22 cellular contexts compared by ENCODE assay signal in the genomic region with DNA sequence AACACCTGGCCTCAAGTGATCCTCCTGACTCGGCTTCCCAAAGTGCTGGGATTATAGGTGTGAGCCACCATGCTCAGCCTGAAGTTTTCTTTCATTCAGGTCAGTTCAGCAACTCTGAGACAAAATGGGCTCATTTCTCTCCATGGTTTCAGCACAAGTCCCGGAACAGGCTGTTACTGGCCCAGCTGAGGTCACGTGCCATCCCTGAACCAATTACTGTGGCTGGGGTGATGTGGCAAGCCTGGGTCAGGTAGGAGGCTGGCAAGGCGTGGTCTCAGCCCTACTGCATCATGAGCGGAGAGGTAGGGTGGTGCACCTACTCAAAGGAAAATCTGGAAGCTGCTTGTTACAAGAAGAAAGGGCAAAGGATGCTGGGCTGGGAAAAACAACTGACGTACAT.
DNase-seq lines count a peak whose midpoint lies in the region; ATAC-seq, FAIRE-seq and TF ChIP-seq lines count a peak whose summit lies in the region.
"Had no signal": no experiment of that assay in that cellular context is flagged by ENCODE, and none has a peak within 500 bp of the region (broad histone marks: within the 10 kb centered on the region; RNA-seq: fewer than 3 reads in every experiment).

No MANE protein-coding gene starts in this region.

- H3K4me1 ChIP-seq in A549 (no peaks in the 10 kb centered on the region), Karpas-422 (ENCODE audit: low read length) (peaks cover 4% of the 10 kb centered on the region), K562 (replicated peaks in 1 of 2; ENCODE audit: control insufficient read depth in 2 of 2, insufficient read depth in 2 of 2, low read length in 2 of 2) (no peaks in the 10 kb centered on the region; a peak in 1 of 5 replicates)

- ATAC-seq in A549 = peak in 1 of 2 experiments; percentile 58; a peak in 2 of 6 replicates
- ATAC-seq in K562 = peak; percentile 77
- no peak for ATAC-seq in GM21367 (IDR thresholded peaks at IDR 0.05; ENCODE audit: unreplicated experiment)
- no peak for ATAC-seq in GM18511 (IDR thresholded peaks at IDR 0.05; ENCODE audit: unreplicated experiment)
- ATAC-seq: CD8-positive, alpha-beta T cell; GM12878; HCT116 had no signal

- H3K27me3 ChIP-seq in Karpas-422 (ENCODE audit: low read length) (no peaks in the 10 kb centered on the region), K562 (ENCODE audit: control insufficient read depth in 2 of 2, insufficient read depth in 2 of 2, low read length in 2 of 2) (no peaks in the 10 kb centered on the region; a peak in 1 of 5 replicates)
- H3K27me3 ChIP-seq: BLaER1 treated with 17β-estradiol and CSF1 and Interleukin-3, amounts not matched to agents 10 nM and 100 nM had no signal

- no peak for TF ChIP-seq CTCF in A549 (IDR thresholded peaks at IDR 0.05)
- TF ChIP-seq CTCF in K562 (IDR thresholded peaks at IDR 0.05 in 2 of 3, conservative IDR thresholded peaks at IDR 0.05 in 1 of 3; ENCODE audit: insufficient read depth in 2 of 3, low read depth in 1 of 3, low read length in 3 of 3) = no peak
- TF ChIP-seq CTCF in osteocyte (IDR thresholded peaks at IDR 0.05) = no peak

- H3K27ac Mint-ChIP-seq in osteocyte (ENCODE audit: unreplicated experiment) = no peak overlapping the region
- H3K27ac Mint-ChIP-seq: B cell; CD8-positive, alpha-beta T cell; HFFc6 had no signal

- H3K9me2 ChIP-seq in Karpas-422 (replicated peaks; ENCODE audit: insufficient read depth, low read length) = no peaks in the 10 kb centered on the region

- H4K20me1 ChIP-seq in Karpas-422 (ENCODE audit: insufficient read depth, low read depth, low read length) = no peaks in the 10 kb centered on the region
- no peaks in the 10 kb centered on the region for H4K20me1 ChIP-seq in K562 (replicated peaks; ENCODE audit: control insufficient read depth, insufficient read depth, low read length)
- H4K20me1 ChIP-seq: BLaER1 treated with 17β-estradiol and CSF1 and Interleukin-3, amounts not matched to agents 10 nM and 100 nM had no signal

- H3K9ac ChIP-seq in Karpas-422 (ENCODE audit: low read length) (no peak overlapping the region), K562 (ENCODE audit: insufficient read depth in 1 of 2, low read depth in 2 of 2, low read length in 2 of 2) (no peak overlapping the region)
- H3K9ac ChIP-seq: BLaER1 treated with 17β-estradiol and CSF1 and Interleukin-3, amounts not matched to agents 10 nM and 100 nM had no signal

- no peaks in the 10 kb centered on the region for H3K9me3 Mint-ChIP-seq in osteocyte (ENCODE audit: unreplicated experiment)

- H3K4me3 ChIP-seq in A549 (no peak overlapping the region), Karpas-422 (ENCODE audit: low read length) (no peak overlapping the region), K562 (no peak overlapping the region)
- H3K4me3 ChIP-seq: BLaER1 treated with 17β-estradiol and CSF1 and Interleukin-3, amounts not matched to agents 10 nM and 100 nM; GM12878 had no signal

- TF ChIP-seq EP300 in A549 (IDR thresholded peaks at IDR 0.05) = no peak
- TF ChIP-seq EP300 in K562 (IDR thresholded peaks at IDR 0.05; ENCODE audit: low read length) = no peak

- H3K79me2 ChIP-seq in Karpas-422 (ENCODE audit: low read length) = no peaks in the 10 kb centered on the region
- H3K79me2 ChIP-seq in K562 (ENCODE audit: control insufficient read depth, insufficient read depth, low read length) = no peaks in the 10 kb centered on the region

- CTCF ChIA-PET in A549 (lab: Yijun Ruan, JAX) = interaction anchor here (0.8 kb wide), 1 partner anchor 20 kb away, joined by 3 read pairs; no protein-coding TSS in a partner anchor
- CTCF ChIA-PET in K562 (lab: Yijun Ruan, JAX; ENCODE audit: low intra/inter-chr PET ratio) = no interaction called here

- H3K4me2 ChIP-seq in A549 = no peak overlapping the region
- H3K4me2 ChIP-seq in Karpas-422 (ENCODE audit: low read depth, low read length, poor library complexity, severe bottlenecking) = no peak overlapping the region
- H3K4me2 ChIP-seq in K562 (ENCODE audit: insufficient read depth, low read length) = peak overlapping the region; percentile 52
- H3K4me2 ChIP-seq: BLaER1 treated with 17β-estradiol and CSF1 and Interleukin-3, amounts not matched to agents 10 nM and 100 nM had no signal

- peaks cover 13% of the 10 kb centered on the region for H3K27me3 Mint-ChIP-seq in osteocyte (ENCODE audit: unreplicated experiment)

- DNase-seq in A549 (ENCODE audit: low read depth in 1 of 2, low spot score in 1 of 2) (no peak), Karpas-422 (peak; percentile 69), K562 (ENCODE audit: extremely low read depth in 1 of 4, low spot score in 3 of 4) (peak in 2 of 4 experiments; percentile 11 to 13), osteocyte (ENCODE audit: extremely low spot score, unreplicated experiment) (peak; percentile 63)
- no peak for DNase-seq in activated CD4-positive, CD25-positive, alpha-beta regulatory T cell treated with anti-CD3 and anti-CD28 coated beads, Interleukin-2, amount 50 U/mL, for 72 hours
- DNase-seq: 8988T; Calu3; CD8-positive, alpha-beta T cell; DMS53; DND-41; EL; GOT3; H7; HFFc6 had no signal

- no peaks in the 10 kb centered on the region for H3K36me3 ChIP-seq in Karpas-422 (ENCODE audit: insufficient read depth, low read length)
- no peaks in the 10 kb centered on the region for H3K36me3 ChIP-seq in K562 (ENCODE audit: control insufficient read depth, insufficient read depth, low read length)
- H3K36me3 ChIP-seq: BLaER1 treated with 17β-estradiol and CSF1 and Interleukin-3, amounts not matched to agents 10 nM and 100 nM had no signal

- 47% methylated on average over 6 of the region's 6 CpGs for WGBS in A549 (ENCODE audit: missing lambda C conversion rate)
- 0% methylated on average over 4 of the region's 6 CpGs for WGBS in K562 (ENCODE audit: insufficient coverage, low coverage, missing lambda C conversion rate)

- H3K4me3 Mint-ChIP-seq in osteocyte (ENCODE audit: unreplicated experiment) = no peak overlapping the region
- H3K4me3 Mint-ChIP-seq: B cell; CD8-positive, alpha-beta T cell; HFFc6 had no signal

- in situ Hi-C loops in K562 (cut with MboI) = no loop called here

- H2AFZ ChIP-seq in Karpas-422 (ENCODE audit: low read length) = no peak overlapping the region
- H2AFZ ChIP-seq in K562 (ENCODE audit: low read depth, low read length) = 0 out of 2 replicates have a peak overlapping the region, but pooled peaks have one; percentile 14

- BruUV-seq in K562 (replicated peaks; lab: Mats Ljungman, UMichigan) = no TSS peak

- no peaks in the 10 kb centered on the region for H3K36me3 Mint-ChIP-seq in osteocyte (ENCODE audit: unreplicated experiment)
- H3K36me3 Mint-ChIP-seq: CD8-positive, alpha-beta T cell had no signal

- intact Hi-C loops in K562 (cut with micrococcal nuclease) = no loop called here

- no peak for TF ChIP-seq RAD21 in A549 (conservative IDR thresholded peaks at IDR 0.05 in 1 of 2, IDR thresholded peaks at IDR 0.05 in 1 of 2)
- TF ChIP-seq RAD21 in K562 (CRISPR knock-in tag; conservative IDR thresholded peaks at IDR 0.05 in 1 of 2, IDR thresholded peaks at IDR 0.05 in 1 of 2) = no peak

- POLR2A ChIA-PET in A549 (lab: Yijun Ruan, JAX) (no interaction called here), K562 (lab: Yijun Ruan, JAX) (no interaction called here)

- no peaks in the 10 kb centered on the region for H3K4me1 Mint-ChIP-seq in osteocyte (ENCODE audit: unreplicated experiment)

- no peak for TF ChIP-seq POLR2A in A549 (IDR thresholded peaks at IDR 0.05; ENCODE audit: low read length)
- TF ChIP-seq POLR2A in K562 (conservative IDR thresholded peaks at IDR 0.05) = no peak

- H3K27ac ChIP-seq in A549 (no peak overlapping the region), Karpas-422 (ENCODE audit: low read length) (no peak overlapping the region), K562 (ENCODE audit: extremely low read depth, low read depth, low read length) (no peak overlapping the region)
- H3K27ac ChIP-seq: BLaER1 treated with 17β-estradiol and CSF1 and Interleukin-3, amounts not matched to agents 10 nM and 100 nM had no signal

- no peaks in the 10 kb centered on the region for H3K9me1 ChIP-seq in K562 (ENCODE audit: control insufficient read depth, insufficient read depth, low read length)

- no peaks in the 10 kb centered on the region for H3K9me3 ChIP-seq in A549
- H3K9me3 ChIP-seq in Karpas-422 (ENCODE audit: low read length) = no peaks in the 10 kb centered on the region
- no peaks in the 10 kb centered on the region for H3K9me3 ChIP-seq in K562 (replicated peaks; ENCODE audit: control insufficient read depth, insufficient read depth, low read depth, low read length)

- FAIRE-seq in A549 (lab: Jason Lieb, UNC) = no peak
- FAIRE-seq in K562 (lab: Jason Lieb, UNC) = no peak
- FAIRE-seq: GM12878, GM19239, HTR-8/SVneo had no signal

TF ChIP-seq in A549, 52 proteins besides CTCF, POLR2A, EP300 and RAD21 (continues in another document):
- TF ChIP-seq FOXS1 (CRISPR knock-in tag; IDR thresholded peaks at IDR 0.05) (no peak), POLR2AphosphoS2 (conservative IDR thresholded peaks at IDR 0.05; ENCODE audit: low read length) (no peak), KDM5A (IDR thresholded peaks at IDR 0.05) (no peak), NPAS2 (CRISPR knock-in tag; IDR thresholded peaks at IDR 0.05; ENCODE audit: borderline replicate concordance) (no peak), RFX5 (IDR thresholded peaks at IDR 0.05) (no peak), USF2 (IDR thresholded peaks at IDR 0.05) (peak; percentile 28), RNF2 (IDR thresholded peaks at IDR 0.05; ENCODE audit: borderline replicate concordance, low read depth) (no peak)

TF ChIP-seq in K562, 482 proteins besides CTCF, POLR2A, EP300 and RAD21:
- TF ChIP-seq RUNX1 (IDR thresholded peaks at IDR 0.05; ENCODE audit: low read depth) (no peak), ZNF354B (CRISPR knock-in tag; IDR thresholded peaks at IDR 0.05) (no peak), NFYB (IDR thresholded peaks at IDR 0.05; ENCODE audit: extremely low read depth, insufficient read length) (peak; percentile 61), USF2 (CRISPR knock-in tag; IDR thresholded peaks at IDR 0.05) (peak; percentile 78), RAD51 (IDR thresholded peaks at IDR 0.05; ENCODE audit: borderline replicate concordance, low read depth) (peak; percentile 71)
- TF ChIP-seq, protein P1, sequence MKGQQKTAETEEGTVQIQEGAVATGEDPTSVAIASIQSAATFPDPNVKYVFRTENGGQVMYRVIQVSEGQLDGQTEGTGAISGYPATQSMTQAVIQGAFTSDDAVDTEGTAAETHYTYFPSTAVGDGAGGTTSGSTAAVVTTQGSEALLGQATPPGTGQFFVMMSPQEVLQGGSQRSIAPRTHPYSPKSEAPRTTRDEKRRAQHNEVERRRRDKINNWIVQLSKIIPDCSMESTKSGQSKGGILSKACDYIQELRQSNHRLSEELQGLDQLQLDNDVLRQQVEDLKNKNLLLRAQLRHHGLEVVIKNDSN (CRISPR knock-in tag; IDR thresholded peaks at IDR 0.05) = peak; percentile 71

Comparison
In these comparisons a context has a peak if more than half of its experiments do, and no peak if none do; other contexts are left out.
1. DNase-seq: peak in Karpas-422 (single experiment) and osteocyte (single experiment); none in A549 (0 of 2) and activated CD4-positive, CD25-positive, alpha-beta regulatory T cell treated with anti-CD3 and anti-CD28 coated beads, Interleukin-2, amount 50 U/mL, for 72 hours (single experiment).
2. Of the 35 proteins assayed by ChIP-seq in both K562 and A549: peak only in K562: none; only in A549: none; in both: USF2; in neither: 34.